ENCODE assay signal across 17 cellular contexts in genomic region chr6:56335733-56336132, GRCh38.
DNase-seq lines count a peak whose midpoint lies in the region; ATAC-seq and TF ChIP-seq lines count a peak whose summit lies in the region.
"Had no signal": no experiment of that assay in that cellular context is flagged by ENCODE, and none has a peak within 500 bp of the region (broad histone marks: within the 10 kb centered on the region; RNA-seq: fewer than 3 reads in every experiment).

No MANE protein-coding gene starts in this region.

- H3F3A ChIP-seq in PC-9 (ENCODE audit: insufficient read depth, low read depth) = no peaks in the 10 kb centered on the region

- H3K4me2 ChIP-seq in PC-9 = no peak overlapping the region

- 62 to 84% methylated on average over 1 of the region's 1 CpG for WGBS in testis, 2 donors

- H3K27ac Mint-ChIP-seq in activated T-cell treated with anti-CD3 and anti-CD28 coated beads, Interleukin-2, amount 50 U/mL, for 24 hours = no peak overlapping the region
- H3K27ac Mint-ChIP-seq in activated CD8-positive, alpha-beta T cell treated with anti-CD3 and anti-CD28 coated beads, Interleukin-2, amount 10 ng/mL, durations not matched to agents 7 days and 5 days = no peak overlapping the region
- H3K27ac Mint-ChIP-seq: activated B cell treated with CpG ODN at 0.5 μM for 24 hours; activated T-cell treated with anti-CD3 and anti-CD28 coated beads, Interleukin-2, amount 50 U/mL, for 72 hours had no signal

- no peaks in the 10 kb centered on the region for H3K9me2 ChIP-seq in PC-9 (ENCODE audit: insufficient read depth)

- H3K36me3 ChIP-seq in PC-9 (ENCODE audit: low read depth) (no peaks in the 10 kb centered on the region), testis (ENCODE audit: low read depth, missing control alignments) (no peaks in the 10 kb centered on the region)
- H3K36me3 ChIP-seq: gastrocnemius medialis, MG63 had no signal

- H3K27me3 Mint-ChIP-seq in activated T-cell treated with anti-CD3 and anti-CD28 coated beads, Interleukin-2, amount 50 U/mL, for 24 hours = peaks cover 3% of the 10 kb centered on the region
- H3K27me3 Mint-ChIP-seq in activated CD8-positive, alpha-beta T cell treated with anti-CD3 and anti-CD28 coated beads, Interleukin-2, amount 10 ng/mL, durations not matched to agents 7 days and 5 days (ENCODE audit: low read depth) = peaks cover 3% of the 10 kb centered on the region
- H3K27me3 Mint-ChIP-seq: activated B cell treated with CpG ODN at 0.5 μM for 24 hours had no signal

- H3K27ac ChIP-seq in PC-9 = peak overlapping the region; percentile 42; the same call in 1 of the 2 replicates
- H3K27ac ChIP-seq in testis = no peak overlapping the region
- H3K27ac ChIP-seq: gastrocnemius medialis had no signal

- no peak overlapping the region for H2AFZ ChIP-seq in PC-9

- ATAC-seq in omental fat pad (ENCODE audit: low FRiP score) = peak; percentile 41
- no peak for ATAC-seq in activated CD8-positive, alpha-beta T cell treated with anti-CD3 and anti-CD28 coated beads, Interleukin-2, amount 10 ng/mL, durations not matched to agents 7 days and 5 days
- no peak for ATAC-seq in GM19023 (IDR thresholded peaks at IDR 0.05; ENCODE audit: unreplicated experiment)
- ATAC-seq: activated T-cell treated with anti-CD3 and anti-CD28 coated beads, Interleukin-2, amount 50 U/mL, for 72 hours; gastrocnemius medialis; Right ventricle myocardium inferior had no signal

- TF ChIP-seq CTCF in PC-9 (conservative IDR thresholded peaks at IDR 0.05) (no peak), omental fat pad (IDR thresholded peaks at IDR 0.05) (no peak), testis (IDR thresholded peaks at IDR 0.05) (no peak)

- no TSS peak for BruUV-seq in PC-9 (replicated peaks; lab: Mats Ljungman, UMichigan)

- H3K36me3 Mint-ChIP-seq in activated T-cell treated with anti-CD3 and anti-CD28 coated beads, Interleukin-2, amount 50 U/mL, for 24 hours (ENCODE audit: low read depth) = no peaks in the 10 kb centered on the region
- H3K36me3 Mint-ChIP-seq in activated CD8-positive, alpha-beta T cell treated with anti-CD3 and anti-CD28 coated beads, Interleukin-2, amount 10 ng/mL, durations not matched to agents 7 days and 5 days (ENCODE audit: low read depth) = no peaks in the 10 kb centered on the region

- CTCF ChIA-PET in PC-9 (lab: Charles Lee) = no interaction called here
- CTCF ChIA-PET in activated CD8-positive, alpha-beta T cell treated with anti-CD3 and anti-CD28 coated beads, Interleukin-2, amount 10 ng/mL, durations not matched to agents 7 days and 5 days (lab: Charles Lee) = interaction anchor here (1.2 to 1.7 kb wide), 2 partner anchors 21 to 257 kb away, joined by 3 to 4 read pairs; no protein-coding TSS in a partner anchor

- no peaks in the 10 kb centered on the region for H4K20me1 ChIP-seq in PC-9 (ENCODE audit: insufficient read depth)

- POLR2A ChIA-PET in PC-9 (lab: Charles Lee; ENCODE audit: unreplicated experiment) = interaction anchor here (0.6 kb wide), 1 partner anchor 307 kb away, joined by 3 read pairs; the partner anchor contains the start of gene DST
- POLR2A ChIA-PET in activated CD8-positive, alpha-beta T cell treated with anti-CD3 and anti-CD28 coated beads, Interleukin-2, amount 10 ng/mL, durations not matched to agents 7 days and 5 days (lab: Charles Lee) = no interaction called here

- H3K79me2 ChIP-seq in PC-9 (ENCODE audit: low read depth) = no peaks in the 10 kb centered on the region

- TF ChIP-seq POLR2A in testis (IDR thresholded peaks at IDR 0.05) = no peak

- H3K4me1 ChIP-seq in PC-9 (replicated peaks; ENCODE audit: insufficient read depth) (no peaks in the 10 kb centered on the region; the same call in 1 of the 2 replicates), testis (no peaks in the 10 kb centered on the region)
- H3K4me1 ChIP-seq: gastrocnemius medialis had no signal

- no peaks in the 10 kb centered on the region for H3K9me3 ChIP-seq in PC-9 (ENCODE audit: insufficient read depth, low read depth)
- no peaks in the 10 kb centered on the region for H3K9me3 ChIP-seq in testis
- H3K9me3 ChIP-seq: gastrocnemius medialis had no signal

- H3K4me3 Mint-ChIP-seq in activated T-cell treated with anti-CD3 and anti-CD28 coated beads, Interleukin-2, amount 50 U/mL, for 24 hours = no peak overlapping the region
- no peak overlapping the region for H3K4me3 Mint-ChIP-seq in activated CD8-positive, alpha-beta T cell treated with anti-CD3 and anti-CD28 coated beads, Interleukin-2, amount 10 ng/mL, durations not matched to agents 7 days and 5 days
- H3K4me3 Mint-ChIP-seq: activated B cell treated with CpG ODN at 0.5 μM for 24 hours; activated T-cell treated with anti-CD3 and anti-CD28 coated beads, Interleukin-2, amount 50 U/mL, for 72 hours had no signal

- H3K27me3 ChIP-seq in PC-9 (ENCODE audit: insufficient read depth, low read depth) (no peaks in the 10 kb centered on the region), testis (no peaks in the 10 kb centered on the region)
- H3K27me3 ChIP-seq: gastrocnemius medialis, MG63 had no signal

- no peaks in the 10 kb centered on the region for H3K9me3 Mint-ChIP-seq in activated T-cell treated with anti-CD3 and anti-CD28 coated beads, Interleukin-2, amount 50 U/mL, for 24 hours
- H3K9me3 Mint-ChIP-seq in activated CD8-positive, alpha-beta T cell treated with anti-CD3 and anti-CD28 coated beads, Interleukin-2, amount 10 ng/mL, durations not matched to agents 7 days and 5 days (ENCODE audit: insufficient read depth) = no peaks in the 10 kb centered on the region
- H3K9me3 Mint-ChIP-seq: activated B cell treated with CpG ODN at 0.5 μM for 24 hours had no signal

- H3K4me3 ChIP-seq in PC-9 = no peak overlapping the region
- H3K4me3 ChIP-seq in testis = no peak overlapping the region
- H3K4me3 ChIP-seq: gastrocnemius medialis, MG63 had no signal

- intact Hi-C loops in PC-9 (cut with micrococcal nuclease; ENCODE audit: unreplicated experiment) (no loop called here), testis (cut with DNase I; ENCODE audit: low total_unique reads) (no loop called here)

- DNase-seq in EL (peak; percentile 90), PC-9 (peak in 1 of 2 experiments; percentile 39), dermis microvascular lymphatic vessel endothelial cell (ENCODE audit: low read depth in 2 of 2) (peak; percentile 62 to 69), omental fat pad (ENCODE audit: low spot score) (no peak), testis (no peak)
- no peak for DNase-seq in activated T-cell treated with anti-CD3 and anti-CD28 coated beads, Interleukin-2, amount 50 U/mL, for 24 hours
- no peak for DNase-seq in activated CD8-positive, alpha-beta T cell treated with anti-CD3 and anti-CD28 coated beads, Interleukin-2, amount 10 ng/mL, durations not matched to agents 7 days and 5 days
- DNase-seq: activated B cell treated with CpG ODN at 0.5 μM for 24 hours; activated T-cell treated with anti-CD3 and anti-CD28 coated beads, Interleukin-2, amount 50 U/mL, for 72 hours; central memory CD4-positive, alpha-beta T cell; DMS 273 treated with DMSO at 0.1 percent for 48 hours; gastrocnemius medialis; NCI-H2171; stimulated activated naive CD4-positive, alpha-beta T cell treated with Interleukin-2 at 50 U/mL for 16 hours had no signal

- H3K4me1 Mint-ChIP-seq in activated T-cell treated with anti-CD3 and anti-CD28 coated beads, Interleukin-2, amount 50 U/mL, for 24 hours (ENCODE audit: low read depth) = no peaks in the 10 kb centered on the region
- H3K4me1 Mint-ChIP-seq in activated CD8-positive, alpha-beta T cell treated with anti-CD3 and anti-CD28 coated beads, Interleukin-2, amount 10 ng/mL, durations not matched to agents 7 days and 5 days (ENCODE audit: low read depth) = no peaks in the 10 kb centered on the region
- H3K4me1 Mint-ChIP-seq: activated B cell treated with CpG ODN at 0.5 μM for 24 hours had no signal

Comparison
In these comparisons a context has a peak if more than half of its experiments do, and no peak if none do; other contexts are left out.
1. DNase-seq: peak in EL (single experiment) and dermis microvascular lymphatic vessel endothelial cell (2 of 2); none in omental fat pad (single experiment), activated T-cell treated with anti-CD3 and anti-CD28 coated beads, Interleukin-2, amount 50 U/mL, for 24 hours (single experiment), activated CD8-positive, alpha-beta T cell treated with anti-CD3 and anti-CD28 coated beads, Interleukin-2, amount 10 ng/mL, durations not matched to agents 7 days and 5 days (single experiment) and testis (single experiment).